Comparison of ENCODE assay signal across 25 cellular contexts in genomic region chr6:82131441-82131840, GRCh38.
"Had no signal": no experiment of that assay in that cellular context is flagged by ENCODE, and none has a peak within 500 bp of the region (broad histone marks: within the 10 kb centered on the region; RNA-seq: fewer than 3 reads in every experiment).

No MANE protein-coding gene starts in this region.

- H3K27ac ChIP-seq: dorsolateral prefrontal cortex, foreskin keratinocyte, gastroesophageal sphincter, heart left ventricle, prostate gland, right atrium auricular region, sigmoid colon, stomach, thyroid gland had no signal

- H3K9me3 Mint-ChIP-seq: stimulated activated effector memory CD8-positive, alpha-beta T cell treated with anti-CD3 and anti-CD28 coated beads, Interleukin-12 subunit alpha, Interleukin-12 subunit beta, amount 100 ng/mL, for 72 hours had no signal

- H3K4me1 ChIP-seq: foreskin keratinocyte, gastroesophageal sphincter, prostate gland, right atrium auricular region, stomach, thyroid gland had no signal

- H3K4me1 Mint-ChIP-seq: immature natural killer cell; naive thymus-derived CD8-positive, alpha-beta T cell; nephron progenitor cell; stimulated activated effector memory CD8-positive, alpha-beta T cell treated with anti-CD3 and anti-CD28 coated beads, Interleukin-12 subunit alpha, Interleukin-12 subunit beta, amount 100 ng/mL, for 72 hours had no signal

- H3K36me3 ChIP-seq: gastroesophageal sphincter, heart left ventricle, prostate gland, right atrium auricular region, sigmoid colon, stomach, thyroid gland had no signal

- H3K27ac Mint-ChIP-seq: immature natural killer cell; naive thymus-derived CD8-positive, alpha-beta T cell; nephron progenitor cell; stimulated activated effector memory CD8-positive, alpha-beta T cell treated with anti-CD3 and anti-CD28 coated beads, Interleukin-12 subunit alpha, Interleukin-12 subunit beta, amount 100 ng/mL, for 72 hours had no signal

- ATAC-seq: foreskin keratinocyte; gastroesophageal sphincter; heart left ventricle; left ventricle myocardium superior; naive thymus-derived CD8-positive, alpha-beta T cell; stimulated activated effector memory CD8-positive, alpha-beta T cell treated with anti-CD3 and anti-CD28 coated beads, Interleukin-12 subunit alpha, Interleukin-12 subunit beta, amount 100 ng/mL, for 72 hours had no signal

- H3K4me3 ChIP-seq: dorsolateral prefrontal cortex, gastroesophageal sphincter, heart left ventricle, lung, prostate gland, right atrium auricular region, sigmoid colon, stomach, thyroid gland had no signal

- H3K9me3 ChIP-seq: gastroesophageal sphincter, prostate gland, right atrium auricular region, sigmoid colon, stomach, thyroid gland had no signal

- H3K36me3 Mint-ChIP-seq: immature natural killer cell; stimulated activated effector memory CD8-positive, alpha-beta T cell treated with anti-CD3 and anti-CD28 coated beads, Interleukin-12 subunit alpha, Interleukin-12 subunit beta, amount 100 ng/mL, for 72 hours had no signal

- H3K4me3 Mint-ChIP-seq: immature natural killer cell; naive thymus-derived CD8-positive, alpha-beta T cell; nephron progenitor cell; stimulated activated effector memory CD8-positive, alpha-beta T cell treated with anti-CD3 and anti-CD28 coated beads, Interleukin-12 subunit alpha, Interleukin-12 subunit beta, amount 100 ng/mL, for 72 hours had no signal

- DNase-seq: dorsolateral prefrontal cortex; effector CD4-positive, alpha-beta T cell; foreskin keratinocyte; heart left ventricle; hippocampal formation; immature natural killer cell; islet precursor cell; left ventricle myocardium superior; mesenchymal stem cell; midbrain; naive thymus-derived CD8-positive, alpha-beta T cell; nephron progenitor cell; nucleus accumbens; sigmoid colon; stimulated activated CD4-positive, alpha-beta T cell treated with anti-CD3 and anti-CD28 coated beads, Interleukin-2, amount 100 ng/mL, for 24 hours; stimulated activated CD4-positive, alpha-beta T cell treated with anti-CD3 and anti-CD28 coated beads, Interleukin-4, amount 100 ng/mL, for 24 hours; stimulated activated naive CD4-positive, alpha-beta T cell treated with Interleukin-2 at 50 U/mL for 16 hours; stomach; thyroid gland; trophoblast cell had no signal

- H3K27me3 ChIP-seq: dorsolateral prefrontal cortex, foreskin keratinocyte, gastroesophageal sphincter, heart left ventricle, right atrium auricular region, sigmoid colon, stomach, thyroid gland had no signal
